27 cellular contexts compared by ENCODE assay signal in the genomic region with DNA sequence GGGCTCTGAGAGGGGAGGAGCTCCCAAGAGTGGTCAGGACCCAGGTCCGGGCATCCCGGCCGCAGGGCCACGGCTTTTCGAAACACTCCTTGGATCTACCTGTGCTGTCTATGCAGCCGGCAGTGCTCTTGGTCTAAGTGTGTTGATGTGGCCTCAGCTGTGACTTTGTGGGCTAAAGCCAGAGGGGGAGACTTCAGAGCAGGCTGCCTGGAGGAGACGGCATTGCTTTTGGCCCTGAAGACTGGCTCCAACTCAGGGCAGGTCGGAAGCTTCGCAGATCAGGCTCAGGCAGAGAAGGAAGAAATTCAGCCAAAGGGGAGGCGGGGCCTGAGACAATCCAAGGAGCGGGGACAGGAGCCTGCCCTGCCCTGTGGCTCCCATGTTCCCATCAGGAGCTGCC. TPM values are rescaled to one million over a fixed set of nuclear protein-coding genes. Genes with fewer than 3 reads are reported as not detected.
DNase-seq lines count a peak whose midpoint lies in the region; ATAC-seq and TF ChIP-seq lines count a peak whose summit lies in the region.
"Had no signal": no experiment of that assay in that cellular context is flagged by ENCODE, and none has a peak within 500 bp of the region (broad histone marks: within the 10 kb centered on the region; RNA-seq: fewer than 3 reads in every experiment).

No MANE protein-coding gene starts in this region.

- ATAC-seq in activated CD8-positive, alpha-beta T cell treated with anti-CD3 and anti-CD28 coated beads for 36 hours, result no peak
- no peak for ATAC-seq in activated CD8-positive, alpha-beta T cell treated with anti-CD3 and anti-CD28 coated beads, Interleukin-2, amount 10 ng/mL, durations not matched to agents 7 days and 5 days
- no peak for ATAC-seq in stimulated activated effector memory CD8-positive, alpha-beta T cell treated with anti-CD3 and anti-CD28 coated beads, Interleukin-12 subunit alpha, Interleukin-12 subunit beta, amount 100 ng/mL, for 72 hours
- ATAC-seq: activated naive CD4-positive, alpha-beta T cell treated with anti-CD3 and anti-CD28 coated beads, Interleukin-2, amount 50 U/mL, for 72 hours; left cardiac atrium had no signal

- POLR2A ChIA-PET in activated CD8-positive, alpha-beta T cell treated with anti-CD3 and anti-CD28 coated beads for 36 hours (lab: Charles Lee), result interaction anchor here (0.5 to 1.2 kb wide), 3 partner anchors 28 to 162 kb away, joined by 3 to 4 read pairs (median 3); no protein-coding TSS in a partner anchor
- POLR2A ChIA-PET in activated CD8-positive, alpha-beta T cell treated with anti-CD3 and anti-CD28 coated beads, Interleukin-2, amount 10 ng/mL, durations not matched to agents 7 days and 5 days (lab: Charles Lee), result interaction anchor here (1.0 kb wide), 1 partner anchor 8 kb away, joined by 3 read pairs; no protein-coding TSS in a partner anchor

- TF ChIP-seq CTCF in activated CD8-positive, alpha-beta T cell treated with anti-CD3 and anti-CD28 coated beads for 36 hours (IDR thresholded peaks at IDR 0.05), result no peak
- TF ChIP-seq CTCF in endodermal cell (conservative IDR thresholded peaks at IDR 0.05), result peak; percentile 5

- H3K9me3 Mint-ChIP-seq in activated CD8-positive, alpha-beta T cell treated with anti-CD3 and anti-CD28 coated beads for 36 hours, result no peaks in the 10 kb centered on the region
- H3K9me3 Mint-ChIP-seq in activated CD8-positive, alpha-beta T cell treated with anti-CD3 and anti-CD28 coated beads, Interleukin-2, amount 10 ng/mL, durations not matched to agents 7 days and 5 days (ENCODE audit: insufficient read depth), result no peaks in the 10 kb centered on the region
- no peaks in the 10 kb centered on the region for H3K9me3 Mint-ChIP-seq in endodermal cell
- no peaks in the 10 kb centered on the region for H3K9me3 Mint-ChIP-seq in stimulated activated effector memory CD8-positive, alpha-beta T cell treated with anti-CD3 and anti-CD28 coated beads, Interleukin-12 subunit alpha, Interleukin-12 subunit beta, amount 100 ng/mL, for 72 hours
- H3K9me3 Mint-ChIP-seq: activated naive CD4-positive, alpha-beta T cell treated with anti-CD3 and anti-CD28 coated beads, Interleukin-2, amount 50 U/mL, for 72 hours; nephron had no signal

- intact Hi-C loops in activated CD8-positive, alpha-beta T cell treated with anti-CD3 and anti-CD28 coated beads for 36 hours (cut with micrococcal nuclease), result no loop called here

- DNase-seq in activated CD8-positive, alpha-beta T cell treated with anti-CD3 and anti-CD28 coated beads for 36 hours, result no peak
- no peak for DNase-seq in activated CD8-positive, alpha-beta T cell treated with anti-CD3 and anti-CD28 coated beads, Interleukin-2, amount 10 ng/mL, durations not matched to agents 7 days and 5 days
- DNase-seq in endodermal cell, result no peak
- no peak for DNase-seq in stimulated activated effector memory CD8-positive, alpha-beta T cell treated with anti-CD3 and anti-CD28 coated beads, Interleukin-12 subunit alpha, Interleukin-12 subunit beta, amount 100 ng/mL, for 72 hours (ENCODE audit: low spot score in 2 of 2)
- no peak for DNase-seq in mesenteric fat pad (ENCODE audit: low spot score)
- no peak for DNase-seq in D341Med (ENCODE audit: low spot score)
- no peak for DNase-seq in NCI-H2107 (lab: John Stamatoyannopoulos, UW)
- DNase-seq: activated CD4-positive, alpha-beta T cell treated with anti-CD3 and anti-CD28 coated beads, Interleukin-2, amount 50 U/mL, for 48 hours; activated T-cell treated with anti-CD3 and anti-CD28 coated beads, Interleukin-2, amount 50 U/mL, for 48 hours; C1 segment of cervical spinal cord; DMS 273 treated with DMSO at 0.1 percent for 48 hours; effector CD8-positive, alpha-beta T cell; KG1; left cardiac atrium; MV-4-11; NCI-H187 treated with DMSO at 0.1 percent for 48 hours; NCI-H226; NCI-H82; SHP77 treated with DMSO at 0.1 percent for 48 hours; small intestine; stimulated activated CD4-positive, alpha-beta T cell treated with anti-CD3 and anti-CD28 coated beads, Interleukin-2, amount 100 ng/mL, for 48 hours; stomach had no signal

- H3K4me1 ChIP-seq in HUES64 (ENCODE audit: insufficient read depth, low read length) (peaks cover 6% of the 10 kb centered on the region; the same call in 1 of the 2 replicates), endodermal cell (ENCODE audit: control insufficient read depth, insufficient read depth, low read length) (no peaks in the 10 kb centered on the region)

- H3K9me3 ChIP-seq in HUES64 (ENCODE audit: insufficient read depth, low read depth, low read length), result no peaks in the 10 kb centered on the region
- H3K9me3 ChIP-seq in endodermal cell (ENCODE audit: control insufficient read depth, low read length), result no peaks in the 10 kb centered on the region
- H3K9me3 ChIP-seq: prostate gland, stomach, upper lobe of left lung had no signal

- peak overlapping the region; percentile 68 for H3K27ac Mint-ChIP-seq in activated CD8-positive, alpha-beta T cell treated with anti-CD3 and anti-CD28 coated beads for 36 hours
- H3K27ac Mint-ChIP-seq in activated CD8-positive, alpha-beta T cell treated with anti-CD3 and anti-CD28 coated beads, Interleukin-2, amount 10 ng/mL, durations not matched to agents 7 days and 5 days, result no peak overlapping the region
- H3K27ac Mint-ChIP-seq in endodermal cell, result no peak overlapping the region
- peak overlapping the region; percentile 86 for H3K27ac Mint-ChIP-seq in stimulated activated effector memory CD8-positive, alpha-beta T cell treated with anti-CD3 and anti-CD28 coated beads, Interleukin-12 subunit alpha, Interleukin-12 subunit beta, amount 100 ng/mL, for 72 hours
- H3K27ac Mint-ChIP-seq: activated naive CD4-positive, alpha-beta T cell treated with anti-CD3 and anti-CD28 coated beads, Interleukin-2, amount 50 U/mL, for 72 hours; nephron had no signal

- H3K27ac ChIP-seq in HUES64 (ENCODE audit: low read depth, low read length) (0 out of 2 replicates have a peak overlapping the region, but pooled peaks have one; percentile 6), endodermal cell (ENCODE audit: low read depth, low read length) (no peak overlapping the region)
- H3K27ac ChIP-seq: prostate gland had no signal

- peaks cover 3% of the 10 kb centered on the region for H3K4me1 Mint-ChIP-seq in activated CD8-positive, alpha-beta T cell treated with anti-CD3 and anti-CD28 coated beads for 36 hours (ENCODE audit: low read depth)
- peaks cover 14% of the 10 kb centered on the region for H3K4me1 Mint-ChIP-seq in activated CD8-positive, alpha-beta T cell treated with anti-CD3 and anti-CD28 coated beads, Interleukin-2, amount 10 ng/mL, durations not matched to agents 7 days and 5 days (ENCODE audit: low read depth)
- peaks cover 3% of the 10 kb centered on the region for H3K4me1 Mint-ChIP-seq in endodermal cell
- H3K4me1 Mint-ChIP-seq in stimulated activated effector memory CD8-positive, alpha-beta T cell treated with anti-CD3 and anti-CD28 coated beads, Interleukin-12 subunit alpha, Interleukin-12 subunit beta, amount 100 ng/mL, for 72 hours, result peaks cover 30% of the 10 kb centered on the region
- H3K4me1 Mint-ChIP-seq: nephron had no signal

- H3K27me3 Mint-ChIP-seq in activated CD8-positive, alpha-beta T cell treated with anti-CD3 and anti-CD28 coated beads for 36 hours, result no peaks in the 10 kb centered on the region
- H3K27me3 Mint-ChIP-seq in activated CD8-positive, alpha-beta T cell treated with anti-CD3 and anti-CD28 coated beads, Interleukin-2, amount 10 ng/mL, durations not matched to agents 7 days and 5 days (ENCODE audit: low read depth), result no peaks in the 10 kb centered on the region
- no peaks in the 10 kb centered on the region for H3K27me3 Mint-ChIP-seq in endodermal cell (ENCODE audit: insufficient read depth)

- CTCF ChIA-PET in activated CD8-positive, alpha-beta T cell treated with anti-CD3 and anti-CD28 coated beads for 36 hours (lab: Charles Lee), result interaction anchor here (0.8 to 2.2 kb wide), 4 partner anchors 9 to 17 kb away, joined by 3 to 10 read pairs (median 6); no protein-coding TSS in a partner anchor
- CTCF ChIA-PET in activated CD8-positive, alpha-beta T cell treated with anti-CD3 and anti-CD28 coated beads, Interleukin-2, amount 10 ng/mL, durations not matched to agents 7 days and 5 days (lab: Charles Lee), result interaction anchor here (1.0 kb wide), 1 partner anchor 10 kb away, joined by 3 read pairs; no protein-coding TSS in a partner anchor

- H3K4me3 Mint-ChIP-seq in activated CD8-positive, alpha-beta T cell treated with anti-CD3 and anti-CD28 coated beads for 36 hours, result no peak overlapping the region
- no peak overlapping the region for H3K4me3 Mint-ChIP-seq in activated CD8-positive, alpha-beta T cell treated with anti-CD3 and anti-CD28 coated beads, Interleukin-2, amount 10 ng/mL, durations not matched to agents 7 days and 5 days
- H3K4me3 Mint-ChIP-seq in endodermal cell, result no peak overlapping the region
- no peak overlapping the region for H3K4me3 Mint-ChIP-seq in stimulated activated effector memory CD8-positive, alpha-beta T cell treated with anti-CD3 and anti-CD28 coated beads, Interleukin-12 subunit alpha, Interleukin-12 subunit beta, amount 100 ng/mL, for 72 hours
- H3K4me3 Mint-ChIP-seq: nephron had no signal

- no peak overlapping the region for H3K4me3 ChIP-seq in HUES64 (ENCODE audit: low read length)
- no peak overlapping the region for H3K4me3 ChIP-seq in endodermal cell (ENCODE audit: low read length)
- H3K4me3 ChIP-seq: prostate gland, stomach, upper lobe of left lung had no signal

- H3K9ac ChIP-seq in HUES64 (ENCODE audit: low read depth, low read length) (no peak overlapping the region), endodermal cell (ENCODE audit: extremely low read depth, low read length, poor library complexity, severe bottlenecking) (no peak overlapping the region)

- H3K36me3 Mint-ChIP-seq in activated CD8-positive, alpha-beta T cell treated with anti-CD3 and anti-CD28 coated beads for 36 hours (ENCODE audit: low read depth), result peaks cover 3% of the 10 kb centered on the region
- H3K36me3 Mint-ChIP-seq in activated CD8-positive, alpha-beta T cell treated with anti-CD3 and anti-CD28 coated beads, Interleukin-2, amount 10 ng/mL, durations not matched to agents 7 days and 5 days (ENCODE audit: low read depth), result peaks cover 5% of the 10 kb centered on the region
- no peaks in the 10 kb centered on the region for H3K36me3 Mint-ChIP-seq in endodermal cell (ENCODE audit: low read depth)
- H3K36me3 Mint-ChIP-seq in stimulated activated effector memory CD8-positive, alpha-beta T cell treated with anti-CD3 and anti-CD28 coated beads, Interleukin-12 subunit alpha, Interleukin-12 subunit beta, amount 100 ng/mL, for 72 hours, result peaks cover 40% of the 10 kb centered on the region
- H3K36me3 Mint-ChIP-seq: activated naive CD4-positive, alpha-beta T cell treated with anti-CD3 and anti-CD28 coated beads, Interleukin-2, amount 50 U/mL, for 72 hours had no signal

- no peaks in the 10 kb centered on the region for H3K27me3 ChIP-seq in HUES64 (ENCODE audit: insufficient read depth, low read length)
- H3K27me3 ChIP-seq in endodermal cell (ENCODE audit: control insufficient read depth, insufficient read depth, low read length, poor library complexity, severe bottlenecking), result no peaks in the 10 kb centered on the region
- H3K27me3 ChIP-seq: stomach, upper lobe of left lung had no signal

- 83% methylated on average over 11 of the region's 11 CpGs for WGBS in HUES64
- 84 to 88% methylated on average over 6 to 11 of the region's 11 CpGs for WGBS in endodermal cell (ENCODE audit: insufficient coverage in 1 of 2, insufficient read length in 1 of 2), 2 experiments

- H3K36me3 ChIP-seq in HUES64 (ENCODE audit: insufficient read depth, low read length) (no peaks in the 10 kb centered on the region), endodermal cell (ENCODE audit: control insufficient read depth, insufficient read depth, low read length) (peaks cover 4% of the 10 kb centered on the region)
- H3K36me3 ChIP-seq: prostate gland had no signal

RNA-seq across cellular contexts. Expression of gene PIEZO1, which starts 31.4 kb away (rescaled TPM):
- 10 to 100 TPM; 87.7 to 91.8 TPM for total RNA-seq in activated CD8-positive, alpha-beta T cell treated with anti-CD3 and anti-CD28 coated beads for 36 hours
- total RNA-seq in activated CD8-positive, alpha-beta T cell treated with anti-CD3 and anti-CD28 coated beads, Interleukin-2, amount 10 ng/mL, durations not matched to agents 7 days and 5 days, result 100 to 1,000 TPM; 226 to 230 TPM
- 22.3 TPM for polyA plus RNA-seq in HUES64 (2013, experiment 1 of 2)
- polyA plus RNA-seq in HUES64 (2013, experiment 2 of 2), result 21.9 TPM
- total RNA-seq in endodermal cell (10 to 100 TPM; 84.1 to 97.0 TPM), mesenteric fat pad (318 TPM)
- polyA plus RNA-seq in endodermal cell (2013, experiment 1 of 2), result 26.7 TPM
- polyA plus RNA-seq in endodermal cell (2013, experiment 2 of 2), result 28.6 TPM

RNA-seq across cellular contexts. Expression of gene CTU2, which starts 47.3 kb away (rescaled TPM):
- total RNA-seq in activated CD8-positive, alpha-beta T cell treated with anti-CD3 and anti-CD28 coated beads for 36 hours, result 10 to 100 TPM; 37.1 to 37.8 TPM
- total RNA-seq in activated CD8-positive, alpha-beta T cell treated with anti-CD3 and anti-CD28 coated beads, Interleukin-2, amount 10 ng/mL, durations not matched to agents 7 days and 5 days, result 10 to 100 TPM; 27.5 to 29.2 TPM
- 28.4 TPM for polyA plus RNA-seq in HUES64 (2013, experiment 1 of 2)
- 20.4 TPM for polyA plus RNA-seq in HUES64 (2013, experiment 2 of 2)
- total RNA-seq in endodermal cell (10 to 100 TPM; 16.7 to 24.3 TPM), mesenteric fat pad (20.3 TPM)
- 20.6 TPM for polyA plus RNA-seq in endodermal cell (2013, experiment 1 of 2)
- polyA plus RNA-seq in endodermal cell (2013, experiment 2 of 2), result 14.3 TPM

RNA-seq across cellular contexts. Expression of gene RNF166, which starts 47.4 kb away (rescaled TPM):
- total RNA-seq in activated CD8-positive, alpha-beta T cell treated with anti-CD3 and anti-CD28 coated beads for 36 hours, result 10 to 100 TPM; 80.7 to 82.4 TPM
- total RNA-seq in activated CD8-positive, alpha-beta T cell treated with anti-CD3 and anti-CD28 coated beads, Interleukin-2, amount 10 ng/mL, durations not matched to agents 7 days and 5 days, result 100 to 1,000 TPM; 144 to 166 TPM
- polyA plus RNA-seq in HUES64 (2013, experiment 1 of 2), result 21.3 TPM
- polyA plus RNA-seq in HUES64 (2013, experiment 2 of 2), result 24.0 TPM
- 10 to 100 TPM; 24.2 to 27.2 TPM for total RNA-seq in endodermal cell
- polyA plus RNA-seq in endodermal cell (2013, experiment 1 of 2), result 37.1 TPM
- polyA plus RNA-seq in endodermal cell (2013, experiment 2 of 2), result 29.8 TPM
- 22.5 TPM for total RNA-seq in mesenteric fat pad

RNA-seq across cellular contexts. Expression of gene CDT1, which starts 50.0 kb away (rescaled TPM):
- total RNA-seq in activated CD8-positive, alpha-beta T cell treated with anti-CD3 and anti-CD28 coated beads for 36 hours, result 100 to 1,000 TPM; 180 to 182 TPM
- 100 to 1,000 TPM; 126 to 132 TPM for total RNA-seq in activated CD8-positive, alpha-beta T cell treated with anti-CD3 and anti-CD28 coated beads, Interleukin-2, amount 10 ng/mL, durations not matched to agents 7 days and 5 days
- 57.1 TPM for polyA plus RNA-seq in HUES64 (2013, experiment 1 of 2)
- polyA plus RNA-seq in HUES64 (2013, experiment 2 of 2), result 46.1 TPM
- total RNA-seq in endodermal cell (10 to 100 TPM; 57.1 to 63.0 TPM), mesenteric fat pad (0.22 TPM)
- polyA plus RNA-seq in endodermal cell (2013, experiment 1 of 2), result 41.5 TPM
- 34.7 TPM for polyA plus RNA-seq in endodermal cell (2013, experiment 2 of 2)

RNA-seq across cellular contexts. Expression of gene APRT, which starts 58.1 kb away (rescaled TPM):
- total RNA-seq in activated CD8-positive, alpha-beta T cell treated with anti-CD3 and anti-CD28 coated beads for 36 hours, result 100 to 1,000 TPM; 236 to 240 TPM
- 100 to 1,000 TPM; 140 to 141 TPM for total RNA-seq in activated CD8-positive, alpha-beta T cell treated with anti-CD3 and anti-CD28 coated beads, Interleukin-2, amount 10 ng/mL, durations not matched to agents 7 days and 5 days
- 176 TPM for polyA plus RNA-seq in HUES64 (2013, experiment 1 of 2)
- 175 TPM for polyA plus RNA-seq in HUES64 (2013, experiment 2 of 2)
- total RNA-seq in endodermal cell (100 to 1,000 TPM; 200 to 230 TPM), mesenteric fat pad (96.7 TPM)
- 93.5 TPM for polyA plus RNA-seq in endodermal cell (2013, experiment 1 of 2)
- polyA plus RNA-seq in endodermal cell (2013, experiment 2 of 2), result 91.5 TPM

Comparison
In these comparisons a context has a peak if more than half of its experiments do, and no peak if none do; other contexts are left out.
1. H3K27ac Mint-ChIP-seq: peak in activated CD8-positive, alpha-beta T cell treated with anti-CD3 and anti-CD28 coated beads for 36 hours (single experiment) and stimulated activated effector memory CD8-positive, alpha-beta T cell treated with anti-CD3 and anti-CD28 coated beads, Interleukin-12 subunit alpha, Interleukin-12 subunit beta, amount 100 ng/mL, for 72 hours (single experiment); none in activated CD8-positive, alpha-beta T cell treated with anti-CD3 and anti-CD28 coated beads, Interleukin-2, amount 10 ng/mL, durations not matched to agents 7 days and 5 days (single experiment) and endodermal cell (single experiment).